ENCODE assay signal across 25 cellular contexts in genomic region chr16:12758670-12759558, GRCh38. TPM values are rescaled to one million over a fixed set of nuclear protein-coding genes. Genes with fewer than 3 reads are reported as not detected.
A peak's percentile ranks its signal among the peaks of the same experiment; 100 is the strongest.
DNase-seq lines count a peak whose midpoint lies in the region; ATAC-seq, FAIRE-seq and TF ChIP-seq lines count a peak whose summit lies in the region.
"Had no signal": no experiment of that assay in that cellular context is flagged by ENCODE, and none has a peak within 500 bp of the region (broad histone marks: within the 10 kb centered on the region; RNA-seq: fewer than 3 reads in every experiment).

No MANE protein-coding gene starts in this region.

- H3K4me2 ChIP-seq in endothelial cell of umbilical vein (ENCODE audit: insufficient read depth, low read length), result no peak overlapping the region
- H3K4me2 ChIP-seq in smooth muscle cell, result peak overlapping the region; percentile 13

- H3K27me3 ChIP-seq in endothelial cell of umbilical vein (ENCODE audit: control insufficient read depth in 2 of 2, insufficient read depth in 2 of 2, low read length in 2 of 2) (no peaks in the 10 kb centered on the region), smooth muscle cell (ENCODE audit: low read depth) (no peaks in the 10 kb centered on the region), lower lobe of right lung (ENCODE audit: low read depth) (no peaks in the 10 kb centered on the region)
- H3K27me3 ChIP-seq: ascending aorta had no signal

- H3K36me3 ChIP-seq in endothelial cell of umbilical vein (ENCODE audit: control insufficient read depth in 2 of 2, extremely low read depth in 1 of 2, insufficient read depth in 2 of 2, low read length in 2 of 2), result peaks cover 2% of the 10 kb centered on the region in 2 experiments
- H3K36me3 ChIP-seq in smooth muscle cell (ENCODE audit: low read depth), result no peaks in the 10 kb centered on the region
- no peaks in the 10 kb centered on the region for H3K36me3 ChIP-seq in lower lobe of right lung
- H3K36me3 ChIP-seq: ascending aorta had no signal

- BruUV-seq in endothelial cell of umbilical vein (replicated peaks; lab: Mats Ljungman, UMichigan), result no TSS peak

- no peaks in the 10 kb centered on the region for H3F3A ChIP-seq in smooth muscle cell (ENCODE audit: low read depth)

- CTCF ChIA-PET in endothelial cell of umbilical vein (lab: Charles Lee), result interaction anchor here (0.9 kb wide), 1 partner anchor 69 kb away, joined by 3 read pairs; no protein-coding TSS in a partner anchor

- no peaks in the 10 kb centered on the region for H3K9me1 ChIP-seq in endothelial cell of umbilical vein (replicated peaks; ENCODE audit: control insufficient read depth, extremely low read depth, insufficient read depth, low read length)

- 75% methylated on average over 9 of the region's 9 CpGs for WGBS in smooth muscle cell (ENCODE audit: low lambda C conversion rate)

- H3K27ac ChIP-seq in endothelial cell of umbilical vein (ENCODE audit: insufficient read depth, low read depth, low read length) (peak overlapping the region; percentile 32), smooth muscle cell (ENCODE audit: low read depth) (peak overlapping the region; percentile 60), lower lobe of right lung (no peak overlapping the region)
- H3K27ac ChIP-seq: 22Rv1, ascending aorta, parathyroid adenoma, VCaP had no signal

- no peaks in the 10 kb centered on the region for H3K79me2 ChIP-seq in endothelial cell of umbilical vein (ENCODE audit: control insufficient read depth, insufficient read depth, low read length)
- H3K79me2 ChIP-seq in smooth muscle cell (ENCODE audit: low read depth), result no peaks in the 10 kb centered on the region
- H3K79me2 ChIP-seq: parathyroid adenoma had no signal

- peak; percentile 19 for DNase-seq in NCI-H2107 treated with DMSO at 0.1 percent for 48 hours (lab: John Stamatoyannopoulos, UW; ENCODE audit: unreplicated experiment)
- DNase-seq in NCI-H2107 (lab: John Stamatoyannopoulos, UW), result no peak
- no peak for DNase-seq in endothelial cell of umbilical vein (ENCODE audit: low read depth, low spot score)
- no peak for DNase-seq in smooth muscle cell (lab: John Stamatoyannopoulos, UW; ENCODE audit: unreplicated experiment)
- no peak for DNase-seq in HTR-8/SVneo (ENCODE audit: insufficient read length, low spot score)
- DNase-seq in lower lobe of right lung, result no peak
- no peak for DNase-seq in GOT3 (lab: John Stamatoyannopoulos, UW)
- DNase-seq: activated CD4-positive, alpha-beta T cell treated with anti-CD3 and anti-CD28 coated beads, Interleukin-2, amount 50 U/mL, for 4 hours; activated naive CD4-positive, alpha-beta T cell treated with Interleukin-2 at 50 U/mL for 16 hours; Caco-2; EL; hippocampal formation; MM.1S; naive thymus-derived CD4-positive, alpha-beta T cell; NCI-H1930; SHP77 treated with DMSO at 0.1 percent for 48 hours; stimulated activated CD4-positive, alpha-beta T cell treated with anti-CD3 and anti-CD28 coated beads, Interleukin-2, amount 100 ng/mL, for 48 hours; T-helper 17 cell had no signal

- H3K4me1 ChIP-seq in endothelial cell of umbilical vein (ENCODE audit: control insufficient read depth, extremely low read depth, insufficient read depth, low read length) (peaks cover 13% of the 10 kb centered on the region), smooth muscle cell (ENCODE audit: low read depth) (peaks cover 5% of the 10 kb centered on the region), lower lobe of right lung (peaks cover 16% of the 10 kb centered on the region)
- H3K4me1 ChIP-seq: ascending aorta, parathyroid adenoma had no signal

- FAIRE-seq in endothelial cell of umbilical vein (lab: Jason Lieb, UNC), result no peak
- FAIRE-seq in HTR-8/SVneo (lab: Jason Lieb, UNC), result no peak
- FAIRE-seq: keratinocyte, urothelium cell line had no signal

- dilution Hi-C loops in endothelial cell of umbilical vein (cut with MboI; ENCODE audit: extremely low pct_ligation_motif_present, low sequenced_read_pairs), result no loop called here

- no peaks in the 10 kb centered on the region for H3K9me3 ChIP-seq in endothelial cell of umbilical vein (replicated peaks; ENCODE audit: control insufficient read depth, insufficient read depth, low read length)
- H3K9me3 ChIP-seq in smooth muscle cell (replicated peaks; ENCODE audit: low read depth), result no peaks in the 10 kb centered on the region
- H3K9me3 ChIP-seq in lower lobe of right lung, result no peaks in the 10 kb centered on the region
- H3K9me3 ChIP-seq: ascending aorta, Caco-2 had no signal

- ATAC-seq in lower lobe of right lung, result no peak
- ATAC-seq: naive thymus-derived CD4-positive, alpha-beta T cell; T-helper 17 cell had no signal

- intact Hi-C loops in endothelial cell of umbilical vein (cut with micrococcal nuclease), result no loop called here
- intact Hi-C loops in lower lobe of right lung (cut with DNase I), result no loop called here

- no peak for TF ChIP-seq CTCF in endothelial cell of umbilical vein (IDR thresholded peaks at IDR 0.05; ENCODE audit: extremely low read depth in 1 of 2, insufficient read depth in 1 of 2, low read depth in 1 of 2, low read length in 2 of 2)
- TF ChIP-seq CTCF in smooth muscle cell (IDR thresholded peaks at IDR 0.05; ENCODE audit: borderline replicate concordance, insufficient read depth, poor library complexity, severe bottlenecking), result no peak
- no peak for TF ChIP-seq CTCF in lower lobe of right lung (IDR thresholded peaks at IDR 0.05)

- H3K4me3 ChIP-seq in endothelial cell of umbilical vein (replicated peaks in 1 of 3; ENCODE audit: insufficient read depth in 1 of 3, low read depth in 1 of 3, low read length in 3 of 3) (no peak overlapping the region), smooth muscle cell (no peak overlapping the region), lower lobe of right lung (no peak overlapping the region)
- H3K4me3 ChIP-seq: ascending aorta had no signal

- TF ChIP-seq POLR2A in Raji (IDR thresholded peaks at IDR 0.05; ENCODE audit: insufficient read depth, low read depth, low read length), result 0 out of 2 replicates have a peak, but pooled peaks have one; percentile 13
- no peak for TF ChIP-seq POLR2A in endothelial cell of umbilical vein (IDR thresholded peaks at IDR 0.05; ENCODE audit: low read depth, low read length)

- H4K20me1 ChIP-seq in endothelial cell of umbilical vein (replicated peaks; ENCODE audit: control insufficient read depth, extremely low read depth, insufficient read depth, low read length) (no peaks in the 10 kb centered on the region), smooth muscle cell (ENCODE audit: low read depth) (peaks cover 2% of the 10 kb centered on the region)

- no peak overlapping the region for H2AFZ ChIP-seq in endothelial cell of umbilical vein (ENCODE audit: low read depth, low read length)
- H2AFZ ChIP-seq in smooth muscle cell (ENCODE audit: low read depth), result no peak overlapping the region
- H2AFZ ChIP-seq: parathyroid adenoma had no signal

- H3K9ac ChIP-seq in endothelial cell of umbilical vein (replicated peaks; ENCODE audit: extremely low read depth, insufficient read depth, low read length) (no peak overlapping the region), smooth muscle cell (ENCODE audit: low read depth) (no peak overlapping the region)
- H3K9ac ChIP-seq: parathyroid adenoma had no signal

- POLR2A ChIA-PET in endothelial cell of umbilical vein (lab: Charles Lee), result no interaction called here

TF ChIP-seq in endothelial cell of umbilical vein, 7 proteins besides CTCF, POLR2A, EP300 and RAD21:
- no peak for TF ChIP-seq POLR2AphosphoS5 (IDR thresholded peaks at IDR 0.05; ENCODE audit: insufficient read depth, low read depth, low read length)
- no peak for TF ChIP-seq JUN (IDR thresholded peaks at IDR 0.05; ENCODE audit: borderline replicate concordance, insufficient read depth, insufficient read length, low read depth)
- TF ChIP-seq, protein P1, sequence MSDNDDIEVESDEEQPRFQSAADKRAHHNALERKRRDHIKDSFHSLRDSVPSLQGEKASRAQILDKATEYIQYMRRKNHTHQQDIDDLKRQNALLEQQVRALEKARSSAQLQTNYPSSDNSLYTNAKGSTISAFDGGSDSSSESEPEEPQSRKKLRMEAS (IDR thresholded peaks at IDR 0.05; ENCODE audit: insufficient read depth, insufficient read length), result no peak
- TF ChIP-seq MYC (IDR thresholded peaks at IDR 0.05; ENCODE audit: low read depth, low read length), result no peak
- no peak for TF ChIP-seq FOS (IDR thresholded peaks at IDR 0.05; ENCODE audit: borderline replicate concordance, insufficient read depth, low read length)
- TF ChIP-seq GATA2 (IDR thresholded peaks at IDR 0.05; ENCODE audit: insufficient read depth, insufficient read length, low read depth, low read length), result no peak
- no peak for TF ChIP-seq EZH2 (IDR thresholded peaks at IDR 0.05; ENCODE audit: borderline replicate concordance, low read depth, low read length, severe bottlenecking)

RNA-seq across cellular contexts. Expression of gene CPPED1, which starts 44.8 kb away (rescaled TPM):
- total RNA-seq in endothelial cell of umbilical vein, result 55.8 and 59.3 TPM in 2 replicates
- 27.9 and 32.1 TPM in 2 replicates for polyA plus RNA-seq in endothelial cell of umbilical vein
- polyA plus RNA-seq in endothelial cell of umbilical vein (2011; cell fraction: cytosol; rRNA removed), result 38.2 and 38.6 TPM in 2 replicates
- polyA plus RNA-seq in endothelial cell of umbilical vein (2011; cell fraction: nucleus; rRNA removed), result 28.8 and 34.2 TPM in 2 replicates
- 38.2 and 40.9 TPM in 2 replicates for polyA plus RNA-seq in endothelial cell of umbilical vein (2012)
- 77.1 and 82.6 TPM in 2 replicates for polyA minus RNA-seq in endothelial cell of umbilical vein
- polyA minus RNA-seq in endothelial cell of umbilical vein (2011; cell fraction: cytosol; rRNA and poly(A)+ RNA removed), result 1.8 TPM
- polyA minus RNA-seq in endothelial cell of umbilical vein (2011; cell fraction: nucleus; rRNA and poly(A)+ RNA removed), result 55.1 and 56.4 TPM in 2 replicates
- total RNA-seq in smooth muscle cell, result 20.9 and 35.2 TPM in 2 replicates
- 17.2 and 17.7 TPM in 2 replicates for polyA plus RNA-seq in smooth muscle cell
- total RNA-seq in lower lobe of right lung, result 33.0 TPM
